Comparison of ENCODE assay signal across 21 cellular contexts in the genomic region with DNA sequence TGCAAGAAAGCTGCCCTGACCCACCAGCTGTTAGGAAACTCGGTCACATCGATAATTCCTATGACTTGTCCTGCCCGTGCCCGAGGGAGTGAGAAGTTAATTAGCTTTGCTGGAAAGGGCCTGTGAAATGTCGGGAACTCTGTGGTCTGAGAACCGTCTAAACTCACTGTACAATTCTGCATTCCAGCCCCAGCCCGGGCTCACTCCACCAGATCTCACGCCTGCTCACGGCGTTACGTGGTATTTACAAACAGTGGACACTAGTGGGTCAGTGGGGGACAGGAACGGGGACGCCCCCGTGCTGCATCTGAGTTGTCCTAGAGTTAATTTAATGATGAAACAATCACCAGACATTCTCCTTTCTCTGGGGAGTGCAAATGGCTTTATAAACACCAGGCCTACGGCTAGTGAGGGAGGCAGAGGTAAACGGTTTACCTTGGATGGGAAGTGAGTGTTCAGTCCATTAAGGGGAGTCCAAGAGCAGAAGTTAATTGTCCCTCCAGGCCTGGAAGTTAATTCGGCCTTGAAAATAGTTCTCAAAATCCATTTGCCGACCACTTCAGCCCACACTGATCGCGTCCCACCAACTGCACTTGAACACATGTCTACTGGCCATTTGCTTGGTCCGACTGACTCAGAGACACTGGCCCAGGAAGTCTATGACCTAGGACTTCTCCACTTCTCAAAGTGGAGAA.
DNase-seq lines count a peak whose midpoint lies in the region; ATAC-seq and TF ChIP-seq lines count a peak whose summit lies in the region.
"Had no signal": no experiment of that assay in that cellular context is flagged by ENCODE, and none has a peak within 500 bp of the region (broad histone marks: within the 10 kb centered on the region; RNA-seq: fewer than 3 reads in every experiment).

No MANE protein-coding gene starts in this region.

- no peaks in the 10 kb centered on the region for H3K27me3 ChIP-seq in gastroesophageal sphincter
- H3K27me3 ChIP-seq: esophagus squamous epithelium, heart right ventricle, SJSA1 had no signal

- WGBS in gastroesophageal sphincter (ENCODE audit: low coverage in 1 of 2), 2 donors: 57 to 80% methylated on average over 6 to 17 of the region's 21 CpGs

- POLR2A ChIA-PET in RWPE1 (lab: Yijun Ruan, JAX; ENCODE audit: low non-redundant PET): no interaction called here

- CTCF ChIA-PET in RWPE1 (lab: Yijun Ruan, JAX): no interaction called here

- H3K36me3 ChIP-seq in gastroesophageal sphincter: no peaks in the 10 kb centered on the region
- H3K36me3 ChIP-seq: esophagus squamous epithelium, heart right ventricle, SJSA1 had no signal

- no peaks in the 10 kb centered on the region for H3K9me3 ChIP-seq in gastroesophageal sphincter
- H3K9me3 ChIP-seq: esophagus squamous epithelium, heart right ventricle, SJSA1 had no signal

- ATAC-seq in SK-N-SH treated with all-trans-retinoic acid at 6 μM for 48 hours: no peak; the same call in 1 of the 3 replicates
- peak; percentile 51 for ATAC-seq in sciatic nerve
- ATAC-seq in gastroesophageal sphincter: no peak
- ATAC-seq: activated CD4-positive, CD25-positive, alpha-beta regulatory T cell treated with anti-CD3 and anti-CD28 coated beads, Interleukin-2, amount 50 U/mL, for 24 hours; activated T-helper 17 cell treated with anti-CD3 and anti-CD28 coated beads, Interleukin-2, amount 50 U/mL, for 72 hours; GM12878; stimulated activated naive CD8-positive, alpha-beta T cell treated with anti-CD3 and anti-CD28 coated beads, Interleukin-15, Interleukin-2, amounts not matched to agents 100 U/mL and 50 U/mL, for 24 hours had no signal

- H3K4me3 ChIP-seq in gastroesophageal sphincter: no peak overlapping the region
- H3K4me3 ChIP-seq: esophagus squamous epithelium, GM12878, heart right ventricle, SJSA1 had no signal

- no peak for TF ChIP-seq EP300 in gastroesophageal sphincter (IDR thresholded peaks at IDR 0.05)

- H3K4me1 ChIP-seq in gastroesophageal sphincter: peaks cover 0 to 7% (median 0%) of the 10 kb centered on the region in 3 donors
- H3K4me1 ChIP-seq: esophagus squamous epithelium had no signal

- peak; percentile 49 for DNase-seq in EL
- DNase-seq in islet precursor cell: peak; percentile 94
- no peak for DNase-seq in sciatic nerve (ENCODE audit: low spot score)
- DNase-seq in middle frontal gyrus (ENCODE audit: extremely low spot score, low spot score): no peak
- no peak for DNase-seq in NCI-H1930 (lab: John Stamatoyannopoulos, UW)
- no peak for DNase-seq in RWPE1 (ENCODE audit: low spot score)
- DNase-seq: AML-193; Calu3; effector CD4-positive, alpha-beta T cell; esophagus squamous epithelium; heart right ventricle; Karpas-422; NCI-H1417; NCI-H69; stimulated activated naive CD8-positive, alpha-beta T cell treated with anti-CD3 and anti-CD28 coated beads, Interleukin-15, Interleukin-2, amounts not matched to agents 100 U/mL and 50 U/mL, for 24 hours had no signal

- TF ChIP-seq POLR2A in gastroesophageal sphincter (IDR thresholded peaks at IDR 0.05): no peak

- intact Hi-C loops in sciatic nerve (cut with DNase I): no loop called here

- TF ChIP-seq CTCF in gastroesophageal sphincter (IDR thresholded peaks at IDR 0.05) (no peak), RWPE1 (conservative IDR thresholded peaks at IDR 0.05; ENCODE audit: low read depth) (no peak)

- H3K27ac ChIP-seq in gastroesophageal sphincter: peak overlapping the region in 1 of 4 donors; percentile 14
- H3K27ac ChIP-seq in RWPE1: no peak overlapping the region

TF ChIP-seq in SK-N-SH treated with all-trans-retinoic acid at 6 μM for 48 hours, 23 proteins besides CTCF, POLR2A, EP300 and RAD21:
- peak; percentile 12; the same call in 1 of the 2 replicates for TF ChIP-seq TSHZ2 (CRISPR knock-in tag; IDR thresholded peaks at IDR 0.05)
- no peak for TF ChIP-seq CREB5 (CRISPR knock-in tag; IDR thresholded peaks at IDR 0.05; ENCODE audit: low read depth)

Comparison
In these comparisons a context has a peak if more than half of its experiments do, and no peak if none do; other contexts are left out.
1. DNase-seq: peak in EL (single experiment) and islet precursor cell (single experiment); none in sciatic nerve (single experiment), middle frontal gyrus (single experiment), NCI-H1930 (0 of 2) and RWPE1 (single experiment).